ENCODE assay signal across 8 cellular contexts in genomic region chr20:29307484-29307883, GRCh38.
DNase-seq lines count a peak whose midpoint lies in the region; ATAC-seq and TF ChIP-seq lines count a peak whose summit lies in the region.
"Not testable (repeated sequence)": the region's sequence is repeated elsewhere in the genome, so short reads cannot be mapped to it uniquely, and the experiment has no call there.

No MANE protein-coding gene starts in this region.

- not testable (repeated sequence) for H3K4me1 ChIP-seq in esophagus muscularis mucosa

- not testable (repeated sequence) for H3K36me3 ChIP-seq in KOPT-K1 (ENCODE audit: insufficient read depth, low read length); esophagus muscularis mucosa

- intact Hi-C loops in activated CD4-positive, alpha-beta T cell treated with anti-CD3 and anti-CD28 coated beads, Interleukin-2, amount 10 ng/mL, durations not matched to agents 24 days and 14 days (cut with micrococcal nuclease): loop anchor here (5.0 to 10.0 kb wide), 3 partner anchors 93 to 1070 kb away; no protein-coding TSS in a partner anchor
- intact Hi-C loops in esophagus muscularis mucosa (cut with DNase I): not testable (repeated sequence)

- not testable (repeated sequence) for ATAC-seq in T-helper 17 cell; activated T-helper 17 cell treated with anti-CD3 and anti-CD28 coated beads, Interleukin-2, amount 50 U/mL, for 72 hours (replicated peaks); activated naive CD8-positive, alpha-beta T cell treated with anti-CD3 and anti-CD28 coated beads, Interleukin-2, amount 50 U/mL, for 24 hours; left lobe of liver; stimulated activated naive CD8-positive, alpha-beta T cell treated with anti-CD3 and anti-CD28 coated beads, Interleukin-15, amount 100 ng/mL, for 72 hours

- H3K4me3 Mint-ChIP-seq in T-helper 17 cell: peak overlapping the region; percentile 0
- H3K4me3 Mint-ChIP-seq in activated CD4-positive, alpha-beta T cell treated with anti-CD3 and anti-CD28 coated beads, Interleukin-2, amount 10 ng/mL, durations not matched to agents 24 days and 14 days; activated naive CD8-positive, alpha-beta T cell treated with anti-CD3 and anti-CD28 coated beads, Interleukin-2, amount 50 U/mL, for 24 hours: not testable (repeated sequence)
- H3K4me3 Mint-ChIP-seq in activated T-helper 17 cell treated with anti-CD3 and anti-CD28 coated beads, Interleukin-2, amount 50 U/mL, for 72 hours: peak overlapping the region; percentile 34
- H3K4me3 Mint-ChIP-seq in stimulated activated naive CD8-positive, alpha-beta T cell treated with anti-CD3 and anti-CD28 coated beads, Interleukin-15, amount 100 ng/mL, for 72 hours: peak overlapping the region in 1 of 2 donors; percentile 13

- H3K27ac Mint-ChIP-seq in T-helper 17 cell: not testable (repeated sequence)
- peak overlapping the region; percentile 80 for H3K27ac Mint-ChIP-seq in activated CD4-positive, alpha-beta T cell treated with anti-CD3 and anti-CD28 coated beads, Interleukin-2, amount 10 ng/mL, durations not matched to agents 24 days and 14 days
- peak overlapping the region; percentile 81 for H3K27ac Mint-ChIP-seq in activated T-helper 17 cell treated with anti-CD3 and anti-CD28 coated beads, Interleukin-2, amount 50 U/mL, for 72 hours
- H3K27ac Mint-ChIP-seq in activated naive CD8-positive, alpha-beta T cell treated with anti-CD3 and anti-CD28 coated beads, Interleukin-2, amount 50 U/mL, for 24 hours: peak overlapping the region; percentile 28
- peak overlapping the region; percentile 14 to 82 for H3K27ac Mint-ChIP-seq in stimulated activated naive CD8-positive, alpha-beta T cell treated with anti-CD3 and anti-CD28 coated beads, Interleukin-15, amount 100 ng/mL, for 72 hours

- H3K9me3 Mint-ChIP-seq in activated CD4-positive, alpha-beta T cell treated with anti-CD3 and anti-CD28 coated beads, Interleukin-2, amount 10 ng/mL, durations not matched to agents 24 days and 14 days: peaks cover 41% of the 10 kb centered on the region
- peaks cover 34% of the 10 kb centered on the region for H3K9me3 Mint-ChIP-seq in activated T-helper 17 cell treated with anti-CD3 and anti-CD28 coated beads, Interleukin-2, amount 50 U/mL, for 72 hours
- H3K9me3 Mint-ChIP-seq in activated naive CD8-positive, alpha-beta T cell treated with anti-CD3 and anti-CD28 coated beads, Interleukin-2, amount 50 U/mL, for 24 hours: peaks cover 46% of the 10 kb centered on the region
- peaks cover 25 to 56% of the 10 kb centered on the region in 2 donors for H3K9me3 Mint-ChIP-seq in stimulated activated naive CD8-positive, alpha-beta T cell treated with anti-CD3 and anti-CD28 coated beads, Interleukin-15, amount 100 ng/mL, for 72 hours

- H3K4me3 ChIP-seq in esophagus muscularis mucosa: not testable (repeated sequence)

- WGBS in esophagus muscularis mucosa: 87% methylated on average over 13 of the region's 17 CpGs

- peaks cover 0 to 34% (median 0%) of the 10 kb centered on the region in 4 donors for H3K27me3 ChIP-seq in esophagus muscularis mucosa

- H3K27ac ChIP-seq in KOPT-K1 (ENCODE audit: low read depth, low read length, poor library complexity, severe bottlenecking): peak overlapping the region; percentile 17
- H3K27ac ChIP-seq in esophagus muscularis mucosa (replicated peaks in 1 of 4): not testable (repeated sequence)

- not testable (repeated sequence) for H3K4me1 Mint-ChIP-seq in T-helper 17 cell; stimulated activated naive CD8-positive, alpha-beta T cell treated with anti-CD3 and anti-CD28 coated beads, Interleukin-15, amount 100 ng/mL, for 72 hours
- H3K4me1 Mint-ChIP-seq in activated CD4-positive, alpha-beta T cell treated with anti-CD3 and anti-CD28 coated beads, Interleukin-2, amount 10 ng/mL, durations not matched to agents 24 days and 14 days: peaks cover 35% of the 10 kb centered on the region
- H3K4me1 Mint-ChIP-seq in activated T-helper 17 cell treated with anti-CD3 and anti-CD28 coated beads, Interleukin-2, amount 50 U/mL, for 72 hours: peaks cover 32% of the 10 kb centered on the region
- H3K4me1 Mint-ChIP-seq in activated naive CD8-positive, alpha-beta T cell treated with anti-CD3 and anti-CD28 coated beads, Interleukin-2, amount 50 U/mL, for 24 hours: peaks cover 24% of the 10 kb centered on the region

- TF ChIP-seq POLR2A in esophagus muscularis mucosa (IDR thresholded peaks at IDR 0.05; ENCODE audit: low read depth): not testable (repeated sequence)

- H3K9me3 ChIP-seq in KOPT-K1 (ENCODE audit: insufficient read depth, low read length, poor library complexity, severe bottlenecking): peaks cover 16% of the 10 kb centered on the region
- H3K9me3 ChIP-seq in T-helper 17 cell (ENCODE audit: control insufficient read depth, low read length, poor library complexity, severe bottlenecking); esophagus muscularis mucosa: not testable (repeated sequence)

- not testable (repeated sequence) for H3K27me3 Mint-ChIP-seq in T-helper 17 cell; activated CD4-positive, alpha-beta T cell treated with anti-CD3 and anti-CD28 coated beads, Interleukin-2, amount 10 ng/mL, durations not matched to agents 24 days and 14 days; activated T-helper 17 cell treated with anti-CD3 and anti-CD28 coated beads, Interleukin-2, amount 50 U/mL, for 72 hours; activated naive CD8-positive, alpha-beta T cell treated with anti-CD3 and anti-CD28 coated beads, Interleukin-2, amount 50 U/mL, for 24 hours; stimulated activated naive CD8-positive, alpha-beta T cell treated with anti-CD3 and anti-CD28 coated beads, Interleukin-15, amount 100 ng/mL, for 72 hours

- not testable (repeated sequence) for TF ChIP-seq EP300 in esophagus muscularis mucosa (IDR thresholded peaks at IDR 0.05)

- H3K36me3 Mint-ChIP-seq in T-helper 17 cell (ENCODE audit: low read depth); activated CD4-positive, alpha-beta T cell treated with anti-CD3 and anti-CD28 coated beads, Interleukin-2, amount 10 ng/mL, durations not matched to agents 24 days and 14 days (ENCODE audit: low read depth); activated T-helper 17 cell treated with anti-CD3 and anti-CD28 coated beads, Interleukin-2, amount 50 U/mL, for 72 hours (ENCODE audit: low read depth); activated naive CD8-positive, alpha-beta T cell treated with anti-CD3 and anti-CD28 coated beads, Interleukin-2, amount 50 U/mL, for 24 hours (ENCODE audit: low read depth): not testable (repeated sequence)

- not testable (repeated sequence) for TF ChIP-seq CTCF in esophagus muscularis mucosa (IDR thresholded peaks at IDR 0.05)

- not testable (repeated sequence) for DNase-seq in T-helper 17 cell; activated CD4-positive, alpha-beta T cell treated with anti-CD3 and anti-CD28 coated beads, Interleukin-2, amount 10 ng/mL, durations not matched to agents 24 days and 14 days; activated naive CD8-positive, alpha-beta T cell treated with anti-CD3 and anti-CD28 coated beads, Interleukin-2, amount 50 U/mL, for 24 hours; stimulated activated naive CD8-positive, alpha-beta T cell treated with anti-CD3 and anti-CD28 coated beads, Interleukin-15, amount 100 ng/mL, for 72 hours
- peak; percentile 70 for DNase-seq in esophagus muscularis mucosa (ENCODE audit: extremely low spot score)
- peak; percentile 31 for DNase-seq in left lobe of liver (ENCODE audit: low spot score)
